ENCODE assay signal across 8 cellular contexts in genomic region chr14:24431569-24432258, GRCh38. TPM values are rescaled to one million over a fixed set of nuclear protein-coding genes. Genes with fewer than 3 reads are reported as not detected.
DNase-seq lines count a peak whose midpoint lies in the region; ATAC-seq and TF ChIP-seq lines count a peak whose summit lies in the region.

No MANE protein-coding gene starts in this region.

- intact Hi-C loops in right cardiac atrium (cut with DNase I), result loop anchor here (2.0 to 10.0 kb wide), 4 partner anchors 64 to 99 kb away; partner anchors contain the start of gene NFATC4 (in 3 of the 4)

- H3K4me3 ChIP-seq in right cardiac atrium (ENCODE audit: low read length) (no peak overlapping the region), retinal pigment epithelial cell (ENCODE audit: low read length) (no peak overlapping the region)

- no peaks in the 10 kb centered on the region for H3K4me1 ChIP-seq in right cardiac atrium (ENCODE audit: control insufficient read depth, insufficient read depth, low read length)

- H3K4me1 Mint-ChIP-seq in T-helper 17 cell, result peaks cover 39% of the 10 kb centered on the region

- TF ChIP-seq CTCF in retinal pigment epithelial cell (conservative IDR thresholded peaks at IDR 0.05; ENCODE audit: low read depth, low read length), result peak; percentile 97

- H3K4me3 Mint-ChIP-seq in T-helper 17 cell, result peak overlapping the region; percentile 93

- H3K27ac Mint-ChIP-seq in T-helper 17 cell, result peak overlapping the region; percentile 96

- H3K27me3 Mint-ChIP-seq in T-helper 17 cell, result no peaks in the 10 kb centered on the region

- H3K27ac ChIP-seq in right cardiac atrium (ENCODE audit: low read length), result no peak overlapping the region

- ATAC-seq in GM18498 (IDR thresholded peaks at IDR 0.05; ENCODE audit: unreplicated experiment) (peak; percentile 52), HG02884 (IDR thresholded peaks at IDR 0.05; ENCODE audit: unreplicated experiment) (peak; percentile 51), T-helper 17 cell (peak; percentile 60), right cardiac atrium (peak; percentile 70 to 75), GM21526 (IDR thresholded peaks at IDR 0.05; ENCODE audit: low FRiP score, unreplicated experiment) (no peak)

- H3K9me3 ChIP-seq in T-helper 17 cell (ENCODE audit: control insufficient read depth, low read length, poor library complexity, severe bottlenecking), result no peaks in the 10 kb centered on the region
- no peaks in the 10 kb centered on the region for H3K9me3 ChIP-seq in right cardiac atrium (ENCODE audit: control insufficient read depth, low read length)

- H3K36me3 Mint-ChIP-seq in T-helper 17 cell (ENCODE audit: low read depth), result peaks cover 3% of the 10 kb centered on the region

- peak; percentile 49 for DNase-seq in NCI-H146 treated with DMSO at 0.1 percent for 48 hours (lab: John Stamatoyannopoulos, UW; ENCODE audit: unreplicated experiment)
- DNase-seq in T-helper 17 cell, result peak; percentile 72 to 87 (median 75)
- peak in 52 of 58 donors; percentile 30 to 85 (median 60) for DNase-seq in anterior cingulate cortex (lab: John Stamatoyannopoulos, UW)
- peak; percentile 94 to 96 (median 95) for DNase-seq in right cardiac atrium
- DNase-seq in retinal pigment epithelial cell (ENCODE audit: low read depth), result peak; percentile 66

- no peaks in the 10 kb centered on the region for H3K27me3 ChIP-seq in right cardiac atrium (ENCODE audit: control insufficient read depth, insufficient read depth)

- WGBS in right cardiac atrium, result 35% methylated on average over 15 of the region's 15 CpGs

RNA-seq across cellular contexts. Expression of gene KHNYN, which starts 2.0 kb away (rescaled TPM):
- 100 to 1,000 TPM; 118 to 128 TPM for total RNA-seq in T-helper 17 cell
- total RNA-seq in right cardiac atrium, result 10 to 100 TPM; 23.4 to 27.7 (median 26.0) TPM
- polyA plus RNA-seq in right cardiac atrium, result 19.1 TPM

RNA-seq across cellular contexts. Expression of gene CBLN3, which starts 2.2 kb away (rescaled TPM):
- 1 to 10 TPM; 4.2 to 6.0 TPM for total RNA-seq in T-helper 17 cell
- total RNA-seq in right cardiac atrium, result 1 to 10 TPM; 1.6 to 3.1 (median 2.7) TPM
- polyA plus RNA-seq in right cardiac atrium, result 1.3 TPM

RNA-seq across cellular contexts. Expression of gene SDR39U1, which starts 10.9 kb away (rescaled TPM):
- total RNA-seq in T-helper 17 cell, result 10 to 100 TPM; 64.3 to 82.6 TPM
- total RNA-seq in right cardiac atrium, result 100 to 1,000 TPM in 1 of 4 donors, 10 to 100 TPM in 3; 74.6 to 101 (median 94.4) TPM
- 128 TPM for polyA plus RNA-seq in right cardiac atrium

RNA-seq across cellular contexts. Expression of gene NYNRIN, which starts 32.9 kb away (rescaled TPM):
- total RNA-seq in T-helper 17 cell (under 1 TPM in 1 of 2 donors, not detected in 1; 0.22 TPM), right cardiac atrium (10 to 100 TPM in 2 of 4 donors, 1 to 10 TPM in 2; 9.3 to 12.0 (median 10.5) TPM)
- 5.1 TPM for polyA plus RNA-seq in right cardiac atrium

Comparison
In these comparisons a context has a peak if more than half of its experiments do, and no peak if none do; other contexts are left out.
1. RNA of gene KHNYN, which starts 2.0 kb away (total RNA-seq): 118 to 128 TPM in T-helper 17 cell; 23.4 to 27.7 TPM in right cardiac atrium; every median in the first group is over 4 times any median in the second.
2. Peak in every context shown above with its lines, with median percentiles within 50 percentile points of each other: DNase-seq.